In genomic region chrY:12833284-12833683, GRCh38 we compare ENCODE assay signal across 19 cellular contexts.
DNase-seq lines count a peak whose midpoint lies in the region; ATAC-seq, FAIRE-seq and TF ChIP-seq lines count a peak whose summit lies in the region.
"Had no signal": no experiment of that assay in that cellular context is flagged by ENCODE, and none has a peak within 500 bp of the region (broad histone marks: within the 10 kb centered on the region; RNA-seq: fewer than 3 reads in every experiment).

No MANE protein-coding gene starts in this region.

- H3K27me3 Mint-ChIP-seq in activated CD4-positive, alpha-beta T cell treated with anti-CD3 and anti-CD28 coated beads for 36 hours = no peaks in the 10 kb centered on the region
- H3K27me3 Mint-ChIP-seq: B cell; CD4-positive, alpha-beta T cell had no signal

- intact Hi-C loops in activated CD4-positive, alpha-beta T cell treated with anti-CD3 and anti-CD28 coated beads for 36 hours (cut with DNase I, micrococcal nuclease) = no loop called here

- H3K36me3 Mint-ChIP-seq in activated CD4-positive, alpha-beta T cell treated with anti-CD3 and anti-CD28 coated beads for 36 hours (ENCODE audit: low read depth) = peaks cover 6% of the 10 kb centered on the region

- POLR2A ChIA-PET in activated CD4-positive, alpha-beta T cell treated with anti-CD3 and anti-CD28 coated beads for 36 hours (lab: Charles Lee) = no interaction called here

- peak; percentile 53 for ATAC-seq in activated CD4-positive, alpha-beta T cell treated with anti-CD3 and anti-CD28 coated beads for 36 hours
- ATAC-seq: A549; CD8-positive, alpha-beta T cell had no signal

- peaks cover 3% of the 10 kb centered on the region for H3K4me1 Mint-ChIP-seq in activated CD4-positive, alpha-beta T cell treated with anti-CD3 and anti-CD28 coated beads for 36 hours
- H3K4me1 Mint-ChIP-seq: B cell had no signal

- no peak for TF ChIP-seq POLR2A in GM12891 (IDR thresholded peaks at IDR 0.05; ENCODE audit: low read depth, low read length)

- CTCF ChIA-PET in activated CD4-positive, alpha-beta T cell treated with anti-CD3 and anti-CD28 coated beads for 36 hours (lab: Charles Lee) = no interaction called here

- no peak for DNase-seq in activated CD4-positive, alpha-beta T cell treated with anti-CD3 and anti-CD28 coated beads for 36 hours
- DNase-seq in activated CD4-positive, alpha-beta T cell treated with anti-CD3 and anti-CD28 coated beads, Interleukin-2, amount 50 U/mL, for 1 hour = no peak
- DNase-seq in GM12891 (ENCODE audit: insufficient read length, low spot score) = no peak
- no peak for DNase-seq in activated naive CD4-positive, alpha-beta T cell treated with Interleukin-2 at 50 U/mL for 16 hours
- DNase-seq in NOMO-1 treated with DMSO at 0.1 percent for 48 hours (lab: John Stamatoyannopoulos, UW; ENCODE audit: unreplicated experiment) = no peak
- DNase-seq: AML-193; Caco-2; Calu3; CD4-positive, alpha-beta T cell; CD8-positive, alpha-beta T cell; DMS79 treated with DMSO at 0.1 percent for 48 hours; GF-D8 had no signal

- no peak overlapping the region for H3K4me3 Mint-ChIP-seq in activated CD4-positive, alpha-beta T cell treated with anti-CD3 and anti-CD28 coated beads for 36 hours
- H3K4me3 Mint-ChIP-seq: B cell; CD4-positive, alpha-beta T cell; CD8-positive, alpha-beta T cell had no signal

- H3K9me3 Mint-ChIP-seq in activated CD4-positive, alpha-beta T cell treated with anti-CD3 and anti-CD28 coated beads for 36 hours (ENCODE audit: low read depth) = no peaks in the 10 kb centered on the region
- H3K9me3 Mint-ChIP-seq: CD4-positive, alpha-beta T cell; CD8-positive, alpha-beta T cell had no signal

- no peak overlapping the region for H3K27ac Mint-ChIP-seq in activated CD4-positive, alpha-beta T cell treated with anti-CD3 and anti-CD28 coated beads for 36 hours
- H3K27ac Mint-ChIP-seq: B cell; CD4-positive, alpha-beta T cell; CD8-positive, alpha-beta T cell had no signal

- peak; percentile 72 for FAIRE-seq in GM12891 (lab: Jason Lieb, UNC)
- peak; percentile 36 for FAIRE-seq in islet of Langerhans (lab: Jason Lieb, UNC)
- FAIRE-seq: A549, D721Med, G401.6, GM12892, GM18507 had no signal

TF ChIP-seq in GM12891, 5 proteins besides CTCF, POLR2A, EP300 and RAD21:
- TF ChIP-seq TAF1 (IDR thresholded peaks at IDR 0.05; ENCODE audit: low read depth, low read length) (no peak), SPI1 (IDR thresholded peaks at IDR 0.05; ENCODE audit: low read depth, low read length) (no peak), PAX5 (IDR thresholded peaks at IDR 0.05; ENCODE audit: insufficient read depth, low read length, severe bottlenecking) (no peak), POU2F2 (IDR thresholded peaks at IDR 0.05; ENCODE audit: low read depth, low read length) (no peak), POLR2AphosphoS5 (IDR thresholded peaks at IDR 0.05; ENCODE audit: low read depth, low read length) (no peak)
